In the genomic region with DNA sequence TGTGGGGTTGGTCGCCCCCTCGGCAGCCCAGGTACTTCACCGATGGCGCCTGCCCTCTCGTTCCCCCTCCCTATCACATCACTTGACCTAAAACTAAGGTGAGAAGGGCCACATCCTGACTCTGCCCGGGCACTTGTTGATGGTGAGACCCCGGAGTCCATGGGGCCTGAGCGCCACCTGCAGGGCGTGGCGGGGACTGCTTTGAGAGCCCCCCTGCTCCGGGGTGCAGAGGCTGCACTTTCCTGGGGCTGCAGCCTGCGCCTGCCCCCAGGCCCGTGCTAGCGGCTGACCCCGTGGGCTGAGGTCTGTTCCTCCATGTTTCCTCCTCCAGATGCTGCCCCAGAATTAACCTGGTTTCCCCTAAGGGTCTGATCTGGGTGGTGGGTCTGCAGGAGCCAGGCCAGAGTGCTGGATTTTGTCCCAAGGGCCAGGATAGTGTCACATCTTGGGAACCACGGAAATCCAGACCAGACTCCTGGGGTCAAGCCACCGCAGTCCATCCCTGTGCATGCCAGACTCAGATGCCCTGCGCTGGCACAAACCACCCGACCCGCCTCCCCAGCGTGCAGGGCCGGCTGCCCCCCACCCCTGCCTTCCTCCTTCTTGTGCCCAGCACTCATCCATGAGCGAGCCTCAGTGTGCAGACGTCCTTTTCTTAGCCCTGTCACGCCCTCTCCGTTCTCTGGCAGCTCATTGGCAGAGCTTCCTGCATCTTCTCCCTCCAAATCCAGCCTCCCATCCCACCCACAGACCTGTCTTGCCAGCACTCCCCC, we compare ENCODE assay signal across 8 cellular contexts. TPM values are rescaled to one million over a fixed set of nuclear protein-coding genes. Genes with fewer than 3 reads are reported as not detected.
DNase-seq lines count a peak whose midpoint lies in the region; ATAC-seq and TF ChIP-seq lines count a peak whose summit lies in the region.

No MANE protein-coding gene starts in this region.

- H3K27ac ChIP-seq in KMS-11 (no peak overlapping the region), caudate nucleus (ENCODE audit: low read depth, low read length) (no peak overlapping the region)

- H3K4me3 ChIP-seq in KMS-11 (IDR thresholded peaks at IDR 0.05; ENCODE audit: insufficient read depth, low read depth, low read length) (no peak overlapping the region), lower leg skin (ENCODE audit: low read depth, poor library complexity, severe bottlenecking) (no peak overlapping the region)

- H4K20me1 ChIP-seq in KMS-11 (ENCODE audit: insufficient read depth): no peaks in the 10 kb centered on the region

- H3K4me1 ChIP-seq in KMS-11 (ENCODE audit: low read depth, poor library complexity, severe bottlenecking): peaks cover 22% of the 10 kb centered on the region

- no peaks in the 10 kb centered on the region for H3K27me3 ChIP-seq in KMS-11 (ENCODE audit: insufficient read depth, low read depth)

- no peaks in the 10 kb centered on the region for H3K9me3 Mint-ChIP-seq in stimulated activated naive B cell treated with anti-CD40 and anti-IgM and Interleukin-4, amounts not matched to agents 10 μg/mL and 1 μg/mL and 100 μg/mL, for 72 hours

- no peak overlapping the region for H3K4me2 ChIP-seq in KMS-11

- no peaks in the 10 kb centered on the region for H3K27me3 Mint-ChIP-seq in stimulated activated naive B cell treated with anti-CD40 and anti-IgM and Interleukin-4, amounts not matched to agents 10 μg/mL and 1 μg/mL and 100 μg/mL, for 72 hours

- ATAC-seq in stimulated activated naive B cell treated with anti-CD40 and anti-IgM and Interleukin-4, amounts not matched to agents 10 μg/mL and 1 μg/mL and 100 μg/mL, for 72 hours (replicated peaks): peak; percentile 20 to 21
- ATAC-seq in GM18873 (IDR thresholded peaks at IDR 0.05; ENCODE audit: low FRiP score, unreplicated experiment): no peak

- H2AFZ ChIP-seq in KMS-11 (ENCODE audit: low read depth): no peak overlapping the region

- peaks cover 31 to 49% of the 10 kb centered on the region in 2 donors for H3K4me1 Mint-ChIP-seq in stimulated activated naive B cell treated with anti-CD40 and anti-IgM and Interleukin-4, amounts not matched to agents 10 μg/mL and 1 μg/mL and 100 μg/mL, for 72 hours

- TF ChIP-seq POLR2A in lower leg skin (IDR thresholded peaks at IDR 0.05): no peak

- WGBS in lower leg skin, 2 donors: 59 to 60% methylated on average over 11 to 13 of the region's 26 CpGs

- no peaks in the 10 kb centered on the region for H3K36me3 ChIP-seq in KMS-11 (ENCODE audit: insufficient read depth)

- DNase-seq in ELF-1 (ENCODE audit: low read depth, low spot score) (peak; percentile 88), caudate nucleus (lab: John Stamatoyannopoulos, UW) (peak in 34 of 61 donors; percentile 10 to 64 (median 30)), midbrain (lab: John Stamatoyannopoulos, UW) (peak; percentile 19), lower leg skin (ENCODE audit: low spot score in 2 of 2) (no peak)
- peak; percentile 63 for DNase-seq in activated CD4-positive, CD25-positive, alpha-beta regulatory T cell treated with anti-CD3 and anti-CD28 coated beads, Interleukin-2, amount 50 U/mL, for 72 hours
- peak; percentile 51 for DNase-seq in stimulated activated naive B cell treated with anti-CD40 and anti-IgM and Interleukin-4, amounts not matched to agents 10 μg/mL and 1 μg/mL and 100 μg/mL, for 72 hours

- H3K27ac Mint-ChIP-seq in stimulated activated naive B cell treated with anti-CD40 and anti-IgM and Interleukin-4, amounts not matched to agents 10 μg/mL and 1 μg/mL and 100 μg/mL, for 72 hours: peak overlapping the region; percentile 76

- H3K36me3 Mint-ChIP-seq in stimulated activated naive B cell treated with anti-CD40 and anti-IgM and Interleukin-4, amounts not matched to agents 10 μg/mL and 1 μg/mL and 100 μg/mL, for 72 hours: peaks cover 18 to 34% of the 10 kb centered on the region in 2 donors

- peaks cover 29% of the 10 kb centered on the region for H3K79me2 ChIP-seq in KMS-11 (ENCODE audit: insufficient read depth, low read depth)

- peak; percentile 74 for TF ChIP-seq CTCF in KMS-11 (conservative IDR thresholded peaks at IDR 0.05; ENCODE audit: low read depth, low read length)
- no peak for TF ChIP-seq CTCF in lower leg skin (IDR thresholded peaks at IDR 0.05)

- H3K4me3 Mint-ChIP-seq in stimulated activated naive B cell treated with anti-CD40 and anti-IgM and Interleukin-4, amounts not matched to agents 10 μg/mL and 1 μg/mL and 100 μg/mL, for 72 hours: peak overlapping the region; percentile 58 to 71

- intact Hi-C loops in lower leg skin (cut with DNase I; ENCODE audit: low total_unique reads): no loop called here

- no peak overlapping the region for H3K9ac ChIP-seq in KMS-11

RNA-seq across cellular contexts. Expression of a gene that starts 2.7 kb away (rescaled TPM):
- total RNA-seq in lower leg skin: 10 to 100 TPM; 10.0 to 30.4 (median 15.9) TPM

RNA-seq across cellular contexts. Expression of a gene that starts 3.0 kb away (rescaled TPM):
- 100 to 1,000 TPM in 1 of 4 donors, 10 to 100 TPM in 3; 40.7 to 104 (median 62.6) TPM for total RNA-seq in lower leg skin

RNA-seq across cellular contexts. Expression of a gene that starts 19.1 kb away (rescaled TPM):
- 10 to 100 TPM in 1 of 4 donors, 1 to 10 TPM in 3; 4.3 to 12.9 (median 8.4) TPM for total RNA-seq in lower leg skin

RNA-seq across cellular contexts. Expression of a gene that starts 53.3 kb away (rescaled TPM):
- 100 to 1,000 TPM in 1 of 4 donors, 10 to 100 TPM in 3; 47.5 to 100 (median 73.3) TPM for total RNA-seq in lower leg skin

Comparison
In these comparisons a context has a peak if more than half of its experiments do, and no peak if none do; other contexts are left out.
1. DNase-seq: peak in ELF-1 (single experiment), activated CD4-positive, CD25-positive, alpha-beta regulatory T cell treated with anti-CD3 and anti-CD28 coated beads, Interleukin-2, amount 50 U/mL, for 72 hours (single experiment), caudate nucleus (34 of 61), midbrain (single experiment) and stimulated activated naive B cell treated with anti-CD40 and anti-IgM and Interleukin-4, amounts not matched to agents 10 μg/mL and 1 μg/mL and 100 μg/mL, for 72 hours (single experiment); none in lower leg skin (0 of 2).